In the genomic region with DNA sequence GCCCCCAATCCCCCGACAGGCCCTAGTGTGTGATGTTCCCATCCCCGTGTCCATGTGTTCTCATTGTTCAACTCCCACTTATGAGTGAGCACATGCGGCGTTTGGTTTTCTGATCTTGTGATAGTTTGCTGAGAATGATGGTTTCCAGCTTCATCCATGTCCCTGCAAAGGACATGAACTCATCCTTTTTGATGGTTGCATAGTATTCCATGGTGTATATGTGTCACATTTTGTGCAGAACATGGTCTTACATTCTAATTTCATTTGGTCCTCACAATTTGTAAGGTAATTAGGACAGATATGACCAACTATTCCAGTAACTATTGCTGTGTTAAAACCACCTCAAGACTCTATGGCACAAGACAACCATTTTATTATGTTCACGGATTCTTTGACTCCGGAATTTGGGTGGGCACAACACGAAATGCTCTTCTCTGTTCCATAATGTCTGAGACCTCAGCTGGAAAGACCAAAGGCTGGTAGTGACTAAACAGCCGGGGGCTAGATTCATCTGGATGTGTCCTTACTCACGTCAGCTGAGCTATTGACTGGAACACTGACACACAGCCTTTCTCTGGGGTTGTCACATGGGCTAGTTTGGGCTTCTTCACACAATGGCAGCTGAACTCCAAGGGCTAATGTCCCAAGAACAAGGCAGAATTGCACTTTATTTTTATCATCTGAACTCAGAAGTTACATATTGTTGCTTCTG, we compare ENCODE assay signal across 1 cellular context.
TF ChIP-seq lines count a peak whose summit lies in the region.

No MANE protein-coding gene starts in this region.

TF ChIP-seq in HEK293, 187 proteins besides CTCF, POLR2A, EP300 and RAD21 (continued from another document):
- TF ChIP-seq, protein P1, sequence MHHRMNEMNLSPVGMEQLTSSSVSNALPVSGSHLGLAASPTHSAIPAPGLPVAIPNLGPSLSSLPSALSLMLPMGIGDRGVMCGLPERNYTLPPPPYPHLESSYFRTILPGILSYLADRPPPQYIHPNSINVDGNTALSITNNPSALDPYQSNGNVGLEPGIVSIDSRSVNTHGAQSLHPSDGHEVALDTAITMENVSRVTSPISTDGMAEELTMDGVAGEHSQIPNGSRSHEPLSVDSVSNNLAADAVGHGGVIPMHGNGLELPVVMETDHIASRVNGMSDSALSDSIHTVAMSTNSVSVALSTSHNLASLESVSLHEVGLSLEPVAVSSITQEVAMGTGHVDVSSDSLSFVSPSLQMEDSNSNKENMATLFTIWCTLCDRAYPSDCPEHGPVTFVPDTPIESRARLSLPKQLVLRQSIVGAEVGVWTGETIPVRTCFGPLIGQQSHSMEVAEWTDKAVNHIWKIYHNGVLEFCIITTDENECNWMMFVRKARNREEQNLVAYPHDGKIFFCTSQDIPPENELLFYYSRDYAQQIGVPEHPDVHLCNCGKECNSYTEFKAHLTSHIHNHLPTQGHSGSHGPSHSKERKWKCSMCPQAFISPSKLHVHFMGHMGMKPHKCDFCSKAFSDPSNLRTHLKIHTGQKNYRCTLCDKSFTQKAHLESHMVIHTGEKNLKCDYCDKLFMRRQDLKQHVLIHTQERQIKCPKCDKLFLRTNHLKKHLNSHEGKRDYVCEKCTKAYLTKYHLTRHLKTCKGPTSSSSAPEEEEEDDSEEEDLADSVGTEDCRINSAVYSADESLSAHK (tag by site-specific recombination; IDR thresholded peaks at IDR 0.05): no peak
- no peak for TF ChIP-seq ZNF530 (tag by site-specific recombination; IDR thresholded peaks at IDR 0.05; ENCODE audit: low read depth)
